ENCODE assay signal across 9 cellular contexts in genomic region chr4:173505924-173506779, GRCh38. TPM values are rescaled to one million over a fixed set of nuclear protein-coding genes. Genes with fewer than 3 reads are reported as not detected.
A peak's percentile ranks its signal among the peaks of the same experiment; 100 is the strongest.
DNase-seq lines count a peak whose midpoint lies in the region; ATAC-seq and TF ChIP-seq lines count a peak whose summit lies in the region.
"Had no signal": no experiment of that assay in that cellular context is flagged by ENCODE, and none has a peak within 500 bp of the region (broad histone marks: within the 10 kb centered on the region; RNA-seq: fewer than 3 reads in every experiment).

No MANE protein-coding gene starts in this region.

- WGBS in lung, 2 donors = 6 to 16% methylated on average over 20 of the region's 20 CpGs
- WGBS in transverse colon (ENCODE audit: low coverage in 1 of 2), 2 donors = 15 to 39% methylated on average over 6 to 20 of the region's 20 CpGs

- TF ChIP-seq POLR2A in transverse colon (IDR thresholded peaks at IDR 0.05) = no peak

- H3K4me1 ChIP-seq in lung (ENCODE audit: control insufficient read depth in 2 of 2, insufficient read depth in 2 of 2, low read length in 2 of 2) (peaks cover 0 to 15% of the 10 kb centered on the region in 2 donors), transverse colon (peaks cover 3 to 18% (median 5%) of the 10 kb centered on the region in 4 donors)
- H3K4me1 ChIP-seq: SJSA1 had no signal

- peak overlapping the region in 20 of 59 donors; percentile 1 to 50 (median 28) for H3K4me3 ChIP-seq in dorsolateral prefrontal cortex
- H3K4me3 ChIP-seq in lung = no peak overlapping the region
- H3K4me3 ChIP-seq in transverse colon = peak overlapping the region in 1 of 4 donors; percentile 10
- H3K4me3 ChIP-seq: SJSA1 had no signal

- peak; percentile 76 for DNase-seq in 8988T
- DNase-seq in G401 (ENCODE audit: low spot score) = peak; percentile 22
- peak in 44 of 76 experiments; percentile 1 to 57 (median 18) for DNase-seq in HUDEP-2 (lab: John Stamatoyannopoulos, UW; ENCODE audit: unreplicated experiment in 76 of 76)
- peak; percentile 6 to 44 for DNase-seq in SHP77 (lab: John Stamatoyannopoulos, UW)
- DNase-seq in dorsolateral prefrontal cortex = peak in 3 of 10 donors; percentile 35 to 58 (median 44)
- DNase-seq in lung (ENCODE audit: low spot score) = no peak
- peak; percentile 63 for DNase-seq in transverse colon

- peaks cover 0 to 35% of the 10 kb centered on the region in 2 donors for H3K9me3 ChIP-seq in lung (ENCODE audit: control insufficient read depth in 2 of 2, insufficient read depth in 1 of 2, low read length in 1 of 2)
- H3K9me3 ChIP-seq in transverse colon = no peaks in the 10 kb centered on the region
- H3K9me3 ChIP-seq: SJSA1 had no signal

- peaks cover 11 to 100% (median 100%) of the 10 kb centered on the region in 45 donors for H3K27me3 ChIP-seq in dorsolateral prefrontal cortex
- H3K27me3 ChIP-seq in lung (ENCODE audit: control insufficient read depth, insufficient read depth) = peaks cover 35% of the 10 kb centered on the region
- H3K27me3 ChIP-seq in transverse colon = peaks cover 96% of the 10 kb centered on the region

- H3K27ac ChIP-seq in dorsolateral prefrontal cortex (no peak overlapping the region), lung (ENCODE audit: low read depth in 1 of 2, low read length in 1 of 2) (peak overlapping the region in 1 of 2 donors; percentile 72), transverse colon (peak overlapping the region in 3 of 4 donors; percentile 77 to 86 (median 78))
- H3K27ac ChIP-seq: SJSA1 had no signal

- intact Hi-C loops in dorsolateral prefrontal cortex (cut with DNase I) = loop anchor here in 1 of 2 donors (5.0 to 10.0 kb wide), 2 partner anchors 619 to 651 kb away; no protein-coding TSS in a partner anchor
- intact Hi-C loops in transverse colon (cut with DNase I; ENCODE audit: low total_unique reads) = no loop called here

- TF ChIP-seq CTCF in dorsolateral prefrontal cortex (IDR thresholded peaks at IDR 0.05 in 54 of 56, conservative IDR thresholded peaks at IDR 0.05 in 2 of 56; ENCODE audit: low read depth in 1 of 56, partially characterized antibody in 56 of 56) = peak in 50 of 56 donors; percentile 16 to 68 (median 50)
- TF ChIP-seq CTCF in lung (IDR thresholded peaks at IDR 0.05; ENCODE audit: control extremely low read depth, extremely low read depth) = no peak
- peak; percentile 69 to 78 (median 71) for TF ChIP-seq CTCF in transverse colon (IDR thresholded peaks at IDR 0.05)

- in situ Hi-C loops in G401 (cut with HindIII; ENCODE audit: low sequenced_read_pairs) (no loop called here), transverse colon (cut with MboI; ENCODE audit: low pct_ligation_motif_present in 1 of 4, low pct_unique_long_range_greater_than_20kb in 1 of 4, low sequenced_read_pairs in 3 of 4) (loop anchor here (10.0 to 25.0 kb wide), 3 partner anchors 249 to 656 kb away; no protein-coding TSS in a partner anchor)

- peak; percentile 79 for ATAC-seq in GM21737 (IDR thresholded peaks at IDR 0.05; ENCODE audit: unreplicated experiment)
- ATAC-seq in lung (ENCODE audit: insufficient read depth, low FRiP score) = peak; percentile 81

- no peak for TF ChIP-seq EP300 in transverse colon (IDR thresholded peaks at IDR 0.05; ENCODE audit: low read depth)

- H3K36me3 ChIP-seq in lung (ENCODE audit: control insufficient read depth in 2 of 2, insufficient read depth in 2 of 2, low read length in 2 of 2) (no peaks in the 10 kb centered on the region), transverse colon (no peaks in the 10 kb centered on the region)
- H3K36me3 ChIP-seq: SJSA1 had no signal

RNA-seq across cellular contexts. Expression of gene HAND2, which starts 23.9 kb away (rescaled TPM):
- 0.41 TPM in 1 of 2 replicates, not detected in the other for total RNA-seq in G401 (2014; rRNA removed; shearing (Covaris generic))
- total RNA-seq in dorsolateral prefrontal cortex = under 1 TPM in 3 of 120 experiments, not detected in 117; 0.25 to 0.62 (median 0.53) TPM
- under 1 TPM; 0.15 to 0.77 TPM for total RNA-seq in lung
- under 1 TPM; 0.06 to 0.28 TPM for polyA plus RNA-seq in lung
- total RNA-seq in transverse colon = 10 to 100 TPM; 24.6 to 87.6 (median 40.9) TPM
- total RNA-seq: SJSA1 had no signal

Comparison
In these comparisons a context has a peak if more than half of its experiments do, and no peak if none do; other contexts are left out.
1. H3K27ac ChIP-seq: peak in transverse colon (3 of 4); none in dorsolateral prefrontal cortex (0 of 59).
2. RNA of gene HAND2, which starts 23.9 kb away (total RNA-seq): 24.6 to 87.6 TPM in transverse colon; 0.15 to 0.77 TPM in lung, 0.41 TPM in G401 and 0.25 to 0.62 TPM in dorsolateral prefrontal cortex; every median in the first group is over 10 times any median in the second.